In the genomic region with DNA sequence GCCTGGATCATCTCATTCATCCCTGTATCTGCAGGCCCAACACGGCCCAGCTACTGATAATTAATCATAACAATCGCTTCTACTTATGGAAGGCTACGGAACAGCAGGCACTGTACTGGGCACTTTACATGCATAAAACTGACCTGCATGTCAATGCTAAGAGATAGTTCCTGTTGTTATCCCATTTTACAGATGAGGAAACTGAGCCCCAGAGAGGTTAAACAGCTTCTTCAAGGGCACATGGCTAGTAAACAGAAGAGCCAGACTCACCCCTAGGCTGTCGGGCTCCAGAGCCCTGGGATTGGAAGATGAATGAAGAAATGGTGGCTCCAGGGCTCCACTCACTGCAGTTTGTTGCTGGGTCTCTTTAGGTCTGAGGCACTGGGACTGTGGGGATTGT, we compare ENCODE assay signal across 1 cellular context.
A peak's percentile ranks its signal among the peaks of the same experiment; 100 is the strongest.
TF ChIP-seq lines count a peak whose summit lies in the region.

No MANE protein-coding gene starts in this region.

TF ChIP-seq in HepG2, 621 proteins besides CTCF, POLR2A, EP300 and RAD21:
- peak; percentile 64 for TF ChIP-seq ZNF629 (CRISPR knock-in tag; conservative IDR thresholded peaks at IDR 0.05)
- no peak for TF ChIP-seq MAFF (IDR thresholded peaks at IDR 0.05; ENCODE audit: low read depth, low read length)
- no peak for TF ChIP-seq ZFX (CRISPR knock-in tag; IDR thresholded peaks at IDR 0.05; ENCODE audit: low read depth)
TF ChIP-seq in HepG2: peak in this region for 1.
